In the genomic region with DNA sequence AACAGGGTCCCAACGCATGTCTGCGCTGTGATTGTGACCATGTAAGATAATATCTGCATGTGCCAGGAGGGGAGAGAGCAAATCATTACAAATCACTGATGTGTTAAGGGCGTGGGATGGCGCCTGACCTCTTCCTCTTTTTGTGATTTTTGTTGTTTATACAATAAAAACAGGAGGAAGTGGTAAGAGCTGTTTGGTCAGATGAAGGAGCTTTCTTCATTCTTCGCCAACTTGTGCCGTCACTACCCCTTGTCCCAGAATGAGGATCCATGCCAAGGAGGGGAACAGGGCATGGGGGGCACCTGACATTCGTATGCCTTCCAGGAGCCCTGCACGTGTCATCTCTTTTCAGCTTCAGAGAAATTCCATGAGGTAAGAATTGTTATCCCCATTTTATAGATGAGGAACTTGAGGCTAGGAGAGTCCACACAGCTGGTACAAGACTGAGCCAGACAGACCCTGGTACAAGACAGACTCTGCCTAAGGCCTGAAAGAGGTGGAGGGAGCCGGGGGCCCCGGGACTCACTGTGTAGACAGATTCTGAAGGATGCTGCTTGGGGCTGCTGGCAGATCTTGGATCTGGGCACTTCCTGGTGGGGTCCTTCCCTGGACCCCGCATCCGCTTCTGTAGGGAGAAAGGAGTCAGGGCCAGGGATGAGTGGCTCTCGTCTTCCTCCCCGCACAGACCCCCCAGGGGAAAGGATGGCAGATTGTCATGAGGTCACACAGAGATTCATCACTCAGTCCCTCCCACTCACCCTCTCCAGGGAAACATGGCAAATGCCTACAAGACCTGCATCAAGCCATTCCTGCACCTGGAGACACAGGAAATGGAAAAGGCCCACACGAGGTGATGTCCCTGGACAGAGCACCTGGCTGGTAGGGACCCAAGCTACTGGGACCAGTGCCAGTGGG, we compare ENCODE assay signal across 10 cellular contexts. TPM values are rescaled to one million over a fixed set of nuclear protein-coding genes. Genes with fewer than 3 reads are reported as not detected.
DNase-seq lines count a peak whose midpoint lies in the region; ATAC-seq, FAIRE-seq and TF ChIP-seq lines count a peak whose summit lies in the region.
"Had no signal": no experiment of that assay in that cellular context is flagged by ENCODE, and none has a peak within 500 bp of the region (broad histone marks: within the 10 kb centered on the region; RNA-seq: fewer than 3 reads in every experiment).

No MANE protein-coding gene starts in this region.

- POLR2A ChIA-PET in activated CD4-positive, alpha-beta memory T cell treated with anti-CD3 and anti-CD28 coated beads, Interleukin-2, amount 10 ng/mL, durations not matched to agents 7 days and 5 days (lab: Charles Lee): no interaction called here

- no peak overlapping the region for H3K27ac Mint-ChIP-seq in effector memory CD8-positive, alpha-beta T cell
- no peak overlapping the region for H3K27ac Mint-ChIP-seq in activated CD4-positive, alpha-beta memory T cell treated with anti-CD3 and anti-CD28 coated beads, Interleukin-2, amount 10 ng/mL, durations not matched to agents 7 days and 5 days

- CTCF ChIA-PET in activated CD4-positive, alpha-beta memory T cell treated with anti-CD3 and anti-CD28 coated beads, Interleukin-2, amount 10 ng/mL, durations not matched to agents 7 days and 5 days (lab: Charles Lee): no interaction called here

- peaks cover 7% of the 10 kb centered on the region in 2 donors for H3K4me1 Mint-ChIP-seq in effector memory CD8-positive, alpha-beta T cell (ENCODE audit: low read depth in 2 of 2)
- H3K4me1 Mint-ChIP-seq in activated CD4-positive, alpha-beta memory T cell treated with anti-CD3 and anti-CD28 coated beads, Interleukin-2, amount 10 ng/mL, durations not matched to agents 7 days and 5 days: peaks cover 13% of the 10 kb centered on the region

- H3K27me3 Mint-ChIP-seq in effector memory CD8-positive, alpha-beta T cell: peaks cover 0 to 1% of the 10 kb centered on the region in 2 donors
- peaks cover 3% of the 10 kb centered on the region for H3K27me3 Mint-ChIP-seq in activated CD4-positive, alpha-beta memory T cell treated with anti-CD3 and anti-CD28 coated beads, Interleukin-2, amount 10 ng/mL, durations not matched to agents 7 days and 5 days

- peak overlapping the region; percentile 14 to 16 for H3K4me3 Mint-ChIP-seq in effector memory CD8-positive, alpha-beta T cell
- H3K4me3 Mint-ChIP-seq in activated CD4-positive, alpha-beta memory T cell treated with anti-CD3 and anti-CD28 coated beads, Interleukin-2, amount 10 ng/mL, durations not matched to agents 7 days and 5 days: no peak overlapping the region

- FAIRE-seq in HTR-8/SVneo (lab: Jason Lieb, UNC): no peak

- peak; percentile 53 for ATAC-seq in GM18505 (IDR thresholded peaks at IDR 0.05; ENCODE audit: unreplicated experiment)
- peak; percentile 58 for ATAC-seq in effector memory CD8-positive, alpha-beta T cell (replicated peaks)
- no peak for ATAC-seq in GM19467 (IDR thresholded peaks at IDR 0.05; ENCODE audit: unreplicated experiment)

- H3K9me3 Mint-ChIP-seq in effector memory CD8-positive, alpha-beta T cell: no peaks in the 10 kb centered on the region
- H3K9me3 Mint-ChIP-seq in activated CD4-positive, alpha-beta memory T cell treated with anti-CD3 and anti-CD28 coated beads, Interleukin-2, amount 10 ng/mL, durations not matched to agents 7 days and 5 days: no peaks in the 10 kb centered on the region

- no peaks in the 10 kb centered on the region for H3K36me3 Mint-ChIP-seq in effector memory CD8-positive, alpha-beta T cell (ENCODE audit: insufficient read depth)
- H3K36me3 Mint-ChIP-seq in activated CD4-positive, alpha-beta memory T cell treated with anti-CD3 and anti-CD28 coated beads, Interleukin-2, amount 10 ng/mL, durations not matched to agents 7 days and 5 days (ENCODE audit: low read depth): no peaks in the 10 kb centered on the region

- TF ChIP-seq POLR2A in GM18505 (IDR thresholded peaks at IDR 0.05; ENCODE audit: borderline replicate concordance, extremely low read depth, insufficient read depth, insufficient read length): no peak

- DNase-seq in NAMALWA (ENCODE audit: low spot score): peak; percentile 82
- DNase-seq in effector memory CD8-positive, alpha-beta T cell: no peak
- DNase-seq in renal cortical epithelial cell (ENCODE audit: low read depth): peak; percentile 28
- no peak for DNase-seq in NCI-H1092 (lab: John Stamatoyannopoulos, UW)
- no peak for DNase-seq in HTR-8/SVneo (ENCODE audit: insufficient read length, low spot score)
- no peak for DNase-seq in activated CD4-positive, alpha-beta memory T cell treated with anti-CD3 and anti-CD28 coated beads, Interleukin-2, amount 10 ng/mL, durations not matched to agents 7 days and 5 days
- DNase-seq: activated CD4-positive, alpha-beta T cell treated with anti-CD3 and anti-CD28 coated beads, Interleukin-2, amount 50 U/mL, for 4 hours; NCI-H1694 had no signal

RNA-seq across cellular contexts. Expression of a gene that starts 34.6 kb away (rescaled TPM):
- under 0.01 and 0.75 TPM in 2 replicates for total RNA-seq in renal cortical epithelial cell
- under 1 TPM; 0.05 to 0.63 TPM for total RNA-seq in activated CD4-positive, alpha-beta memory T cell treated with anti-CD3 and anti-CD28 coated beads, Interleukin-2, amount 10 ng/mL, durations not matched to agents 7 days and 5 days

Comparison
In these comparisons a context has a peak if more than half of its experiments do, and no peak if none do; other contexts are left out.
1. DNase-seq: peak in NAMALWA (single experiment) and renal cortical epithelial cell (single experiment); none in effector memory CD8-positive, alpha-beta T cell (0 of 3), NCI-H1092 (single experiment), HTR-8/SVneo (single experiment) and activated CD4-positive, alpha-beta memory T cell treated with anti-CD3 and anti-CD28 coated beads, Interleukin-2, amount 10 ng/mL, durations not matched to agents 7 days and 5 days (single experiment).